ENCODE assay signal across 30 cellular contexts in the genomic region with DNA sequence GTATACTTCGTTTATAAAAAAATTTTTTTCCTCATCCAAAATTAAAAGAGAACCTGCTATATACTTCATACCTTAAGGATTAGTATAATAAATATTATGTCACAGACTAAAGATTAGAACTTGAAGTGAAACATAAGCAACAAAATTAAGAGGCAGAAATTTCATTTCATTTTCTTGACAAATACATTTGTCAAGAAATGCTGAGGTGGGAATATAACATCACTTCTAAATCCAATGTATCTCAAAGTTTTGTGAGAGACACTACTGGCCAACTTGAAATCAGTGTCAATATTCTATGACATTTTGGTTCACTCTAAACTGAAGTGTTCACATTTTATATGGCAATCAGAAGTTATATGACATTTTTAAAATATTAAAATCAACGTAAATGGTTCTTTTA.
"Had no signal": no experiment of that assay in that cellular context is flagged by ENCODE, and none has a peak within 500 bp of the region (broad histone marks: within the 10 kb centered on the region; RNA-seq: fewer than 3 reads in every experiment).

No MANE protein-coding gene starts in this region.

- H3K4me3 Mint-ChIP-seq: immature natural killer cell; mesothelial cell of epicardium; naive B cell; natural killer cell; nephron progenitor cell; neural progenitor cell; stimulated activated naive B cell treated with anti-CD40 and anti-IgM and Interleukin-4, amounts not matched to agents 10 μg/mL and 1 μg/mL and 100 μg/mL, for 72 hours had no signal

- DNase-seq: hypothalamus; immature natural killer cell; left ventricle myocardium inferior; mesendoderm; naive B cell; natural killer cell; nephron progenitor cell; occipital lobe; stimulated activated CD4-positive, alpha-beta T cell treated with anti-CD3 and anti-CD28 coated beads, Interleukin-12 subunit alpha, Interleukin-12 subunit beta, amount 100 ng/mL, for 4 hours; stimulated activated CD4-positive, alpha-beta T cell treated with anti-CD3 and anti-CD28 coated beads, Interleukin-15, amount 100 ng/mL, for 24 hours; stimulated activated CD4-positive, alpha-beta T cell treated with anti-CD3 and anti-CD28 coated beads, Interleukin-2, amount 100 ng/mL, for 24 hours; stimulated activated CD4-positive, alpha-beta T cell treated with anti-CD3 and anti-CD28 coated beads, Interleukin-4, amount 100 ng/mL, for 1 hour; stimulated activated naive B cell treated with anti-CD40 and anti-IgM and Interleukin-4, amounts not matched to agents 10 μg/mL and 1 μg/mL and 100 μg/mL, for 72 hours; stimulated activated naive CD8-positive, alpha-beta T cell treated with anti-CD3 and anti-CD28 coated beads, Interleukin-15, Interleukin-2, amounts not matched to agents 100 U/mL and 50 U/mL, for 24 hours; stomach; testis; tibial artery; trophoblast cell; upper lobe of right lung had no signal

- H3K4me1 ChIP-seq: neural progenitor cell, parathyroid adenoma, right atrium auricular region, testis, upper lobe of right lung had no signal

- ATAC-seq: natural killer cell; sciatic nerve; stimulated activated naive B cell treated with anti-CD40 and anti-IgM and Interleukin-4, amounts not matched to agents 10 μg/mL and 1 μg/mL and 100 μg/mL, for 72 hours; stimulated activated naive CD8-positive, alpha-beta T cell treated with anti-CD3 and anti-CD28 coated beads, Interleukin-15, Interleukin-2, amounts not matched to agents 100 U/mL and 50 U/mL, for 24 hours; upper lobe of right lung had no signal

- FAIRE-seq: islet of Langerhans, urothelium cell line had no signal

- H3K36me3 Mint-ChIP-seq: neural progenitor cell had no signal

- H3K9ac ChIP-seq: neural progenitor cell, parathyroid adenoma had no signal

- H3K4me2 ChIP-seq: neural progenitor cell had no signal

- H3K9me3 ChIP-seq: left ventricle myocardium inferior, neutrophil, right atrium auricular region, stomach, testis, tibial artery, upper lobe of right lung had no signal

- H3K4me3 ChIP-seq: left ventricle myocardium inferior, lung, neural progenitor cell, right atrium auricular region, skin epidermis, stomach, testis, tibial artery, upper lobe of right lung had no signal

- H3K27me3 ChIP-seq: neural progenitor cell, neutrophil, right atrium auricular region, stomach, testis, tibial artery, upper lobe of right lung had no signal

- H3K27me3 Mint-ChIP-seq: naive B cell; progenitor cell of endocrine pancreas; stimulated activated naive B cell treated with anti-CD40 and anti-IgM and Interleukin-4, amounts not matched to agents 10 μg/mL and 1 μg/mL and 100 μg/mL, for 72 hours had no signal

- H3K27ac ChIP-seq: neural progenitor cell, parathyroid adenoma, right atrium auricular region, skin epidermis, testis, upper lobe of right lung had no signal

- H3K9me3 Mint-ChIP-seq: immature natural killer cell; mesothelial cell of epicardium; naive B cell; natural killer cell; nephron progenitor cell; neural progenitor cell; stimulated activated naive B cell treated with anti-CD40 and anti-IgM and Interleukin-4, amounts not matched to agents 10 μg/mL and 1 μg/mL and 100 μg/mL, for 72 hours had no signal

- H3K27ac Mint-ChIP-seq: immature natural killer cell; natural killer cell; nephron progenitor cell; neural progenitor cell; progenitor cell of endocrine pancreas; stimulated activated naive B cell treated with anti-CD40 and anti-IgM and Interleukin-4, amounts not matched to agents 10 μg/mL and 1 μg/mL and 100 μg/mL, for 72 hours had no signal

- H2AFZ ChIP-seq: neural progenitor cell, parathyroid adenoma had no signal

- H3K4me1 Mint-ChIP-seq: immature natural killer cell; naive B cell; natural killer cell; nephron progenitor cell; neural progenitor cell; stimulated activated naive B cell treated with anti-CD40 and anti-IgM and Interleukin-4, amounts not matched to agents 10 μg/mL and 1 μg/mL and 100 μg/mL, for 72 hours had no signal

- H3K36me3 ChIP-seq: neural progenitor cell, upper lobe of right lung had no signal
